11 cellular contexts compared by ENCODE assay signal in genomic region chr7:140404565-140405080, GRCh38. TPM values are rescaled to one million over a fixed set of nuclear protein-coding genes. Genes with fewer than 3 reads are reported as not detected.
DNase-seq lines count a peak whose midpoint lies in the region; ATAC-seq and TF ChIP-seq lines count a peak whose summit lies in the region.
"Had no signal": no experiment of that assay in that cellular context is flagged by ENCODE, and none has a peak within 500 bp of the region (broad histone marks: within the 10 kb centered on the region; RNA-seq: fewer than 3 reads in every experiment).

No MANE protein-coding gene starts in this region.

- H4K20me1 ChIP-seq in hepatocyte (ENCODE audit: insufficient read depth, poor library complexity, severe bottlenecking) = no peaks in the 10 kb centered on the region

- ATAC-seq in stimulated activated naive B cell treated with anti-CD40 and anti-IgM and Interleukin-4, amounts not matched to agents 10 μg/mL and 1 μg/mL and 100 μg/mL, for 72 hours (replicated peaks) = no peak

- no peaks in the 10 kb centered on the region for H3K36me3 ChIP-seq in hepatocyte (replicated peaks; ENCODE audit: insufficient read depth, low read depth)

- intact Hi-C loops in activated CD4-positive, alpha-beta T cell treated with anti-CD3 and anti-CD28 coated beads, Interleukin-2, amount 10 ng/mL, durations not matched to agents 24 days and 14 days (cut with micrococcal nuclease) = loop anchor here (5.0 kb wide), 2 partner anchors 152 to 342 kb away; partner anchors contain the start of gene PARP12
- intact Hi-C loops in posterior cingulate gyrus (cut with DNase I) = no loop called here

- peak overlapping the region; percentile 33 for H3K27ac ChIP-seq in hepatocyte

- H3K4me2 ChIP-seq in hepatocyte = peak overlapping the region; percentile 79

- H3K4me1 ChIP-seq in hepatocyte (ENCODE audit: insufficient read depth) = no peaks in the 10 kb centered on the region

- peak overlapping the region; percentile 13 for H3K4me3 ChIP-seq in hepatocyte

- no peaks in the 10 kb centered on the region for H3K9me3 ChIP-seq in hepatocyte (ENCODE audit: low read depth)

- H3K27me3 Mint-ChIP-seq in activated CD4-positive, alpha-beta T cell treated with anti-CD3 and anti-CD28 coated beads, Interleukin-2, amount 10 ng/mL, durations not matched to agents 24 days and 14 days = no peaks in the 10 kb centered on the region
- no peaks in the 10 kb centered on the region for H3K27me3 Mint-ChIP-seq in stimulated activated naive B cell treated with anti-CD40 and anti-IgM and Interleukin-4, amounts not matched to agents 10 μg/mL and 1 μg/mL and 100 μg/mL, for 72 hours

- H3K36me3 Mint-ChIP-seq in activated CD4-positive, alpha-beta T cell treated with anti-CD3 and anti-CD28 coated beads, Interleukin-2, amount 10 ng/mL, durations not matched to agents 24 days and 14 days (ENCODE audit: low read depth) = peaks cover 31% of the 10 kb centered on the region
- peaks cover 4 to 13% of the 10 kb centered on the region in 2 donors for H3K36me3 Mint-ChIP-seq in stimulated activated naive B cell treated with anti-CD40 and anti-IgM and Interleukin-4, amounts not matched to agents 10 μg/mL and 1 μg/mL and 100 μg/mL, for 72 hours

- TF ChIP-seq CTCF in hepatocyte (IDR thresholded peaks at IDR 0.05; ENCODE audit: poor library complexity) = no peak

- H3K27me3 ChIP-seq in hepatocyte = no peaks in the 10 kb centered on the region

- peak overlapping the region; percentile 90 for H3K4me3 Mint-ChIP-seq in activated CD4-positive, alpha-beta T cell treated with anti-CD3 and anti-CD28 coated beads, Interleukin-2, amount 10 ng/mL, durations not matched to agents 24 days and 14 days
- peak overlapping the region; percentile 97 to 98 for H3K4me3 Mint-ChIP-seq in stimulated activated naive B cell treated with anti-CD40 and anti-IgM and Interleukin-4, amounts not matched to agents 10 μg/mL and 1 μg/mL and 100 μg/mL, for 72 hours

- peak overlapping the region; percentile 85 for H2AFZ ChIP-seq in hepatocyte

- WGBS in hepatocyte (ENCODE audit: low lambda C conversion rate, missing lambda C conversion rate) = 33% methylated on average over 3 of the region's 3 CpGs

- H3K79me2 ChIP-seq in hepatocyte = no peaks in the 10 kb centered on the region

- no peak for DNase-seq in activated CD4-positive, alpha-beta T cell treated with anti-CD3 and anti-CD28 coated beads, Interleukin-2, amount 10 ng/mL, durations not matched to agents 24 days and 14 days
- DNase-seq in activated CD4-positive, alpha-beta T cell treated with anti-CD3 and anti-CD28 coated beads, Interleukin-2, amount 50 U/mL, for 4 hours = no peak
- DNase-seq in SW480 (ENCODE audit: low spot score) = peak; percentile 22
- DNase-seq in hepatocyte (ENCODE audit: low spot score) = no peak
- DNase-seq in stimulated activated naive B cell treated with anti-CD40 and anti-IgM and Interleukin-4, amounts not matched to agents 10 μg/mL and 1 μg/mL and 100 μg/mL, for 72 hours = no peak
- DNase-seq in posterior cingulate gyrus = no peak
- DNase-seq in amygdala (lab: John Stamatoyannopoulos, UW) = no peak
- DNase-seq in OCI-M2 (lab: John Stamatoyannopoulos, UW; ENCODE audit: unreplicated experiment) = no peak
- DNase-seq: right cardiac atrium, substantia nigra had no signal

- H3K9me2 ChIP-seq in hepatocyte (replicated peaks; ENCODE audit: insufficient read depth) = no peaks in the 10 kb centered on the region

- H3K9me3 Mint-ChIP-seq in activated CD4-positive, alpha-beta T cell treated with anti-CD3 and anti-CD28 coated beads, Interleukin-2, amount 10 ng/mL, durations not matched to agents 24 days and 14 days = no peaks in the 10 kb centered on the region
- H3K9me3 Mint-ChIP-seq in stimulated activated naive B cell treated with anti-CD40 and anti-IgM and Interleukin-4, amounts not matched to agents 10 μg/mL and 1 μg/mL and 100 μg/mL, for 72 hours = peaks cover 0 to 6% of the 10 kb centered on the region in 2 donors

- peak overlapping the region; percentile 91 for H3K27ac Mint-ChIP-seq in activated CD4-positive, alpha-beta T cell treated with anti-CD3 and anti-CD28 coated beads, Interleukin-2, amount 10 ng/mL, durations not matched to agents 24 days and 14 days
- peak overlapping the region; percentile 97 for H3K27ac Mint-ChIP-seq in stimulated activated naive B cell treated with anti-CD40 and anti-IgM and Interleukin-4, amounts not matched to agents 10 μg/mL and 1 μg/mL and 100 μg/mL, for 72 hours

- peaks cover 34% of the 10 kb centered on the region for H3K4me1 Mint-ChIP-seq in activated CD4-positive, alpha-beta T cell treated with anti-CD3 and anti-CD28 coated beads, Interleukin-2, amount 10 ng/mL, durations not matched to agents 24 days and 14 days
- H3K4me1 Mint-ChIP-seq in stimulated activated naive B cell treated with anti-CD40 and anti-IgM and Interleukin-4, amounts not matched to agents 10 μg/mL and 1 μg/mL and 100 μg/mL, for 72 hours = peaks cover 13 to 23% of the 10 kb centered on the region in 2 donors

RNA-seq across cellular contexts. Expression of gene RAB19, which starts 0.8 kb away (rescaled TPM):
- 23.0 and 24.4 TPM in 2 replicates for total RNA-seq in activated CD4-positive, alpha-beta T cell treated with anti-CD3 and anti-CD28 coated beads, Interleukin-2, amount 10 ng/mL, durations not matched to agents 24 days and 14 days
- total RNA-seq in hepatocyte = 2.6 and 4.2 TPM in 2 replicates
- 0.72 and 1.3 TPM in 2 replicates for polyA plus RNA-seq in hepatocyte
- total RNA-seq: fibroblast of lung, right cardiac atrium had no signal
- polyA plus RNA-seq: fibroblast of lung, right cardiac atrium had no signal

RNA-seq across cellular contexts. Expression of gene SLC37A3, which starts 6.3 kb away (rescaled TPM):
- total RNA-seq in activated CD4-positive, alpha-beta T cell treated with anti-CD3 and anti-CD28 coated beads, Interleukin-2, amount 10 ng/mL, durations not matched to agents 24 days and 14 days = 162 and 167 TPM in 2 replicates
- total RNA-seq in hepatocyte = 40.4 and 64.5 TPM in 2 replicates
- polyA plus RNA-seq in hepatocyte = 39.5 and 44.9 TPM in 2 replicates
